ENCODE assay signal across 23 cellular contexts in genomic region chr7:30968294-30968693, GRCh38. TPM values are rescaled to one million over a fixed set of nuclear protein-coding genes. Genes with fewer than 3 reads are reported as not detected.
DNase-seq lines count a peak whose midpoint lies in the region; ATAC-seq, FAIRE-seq and TF ChIP-seq lines count a peak whose summit lies in the region.
"Had no signal": no experiment of that assay in that cellular context is flagged by ENCODE, and none has a peak within 500 bp of the region (broad histone marks: within the 10 kb centered on the region; RNA-seq: fewer than 3 reads in every experiment).

No MANE protein-coding gene starts in this region.

- H3K4me1 ChIP-seq in transverse colon = no peaks in the 10 kb centered on the region
- H3K4me1 ChIP-seq: pancreas, sigmoid colon had no signal

- no peaks in the 10 kb centered on the region for H3K27me3 ChIP-seq in transverse colon
- H3K27me3 ChIP-seq: pancreas had no signal

- ATAC-seq in GM21423 (IDR thresholded peaks at IDR 0.05; ENCODE audit: unreplicated experiment) (peak; percentile 43), GM18520 (IDR thresholded peaks at IDR 0.05; ENCODE audit: unreplicated experiment) (no peak)
- ATAC-seq: pancreas had no signal

- WGBS in transverse colon (ENCODE audit: low coverage in 1 of 2), 2 donors = 74 to 100% methylated on average over 2 of the region's 2 CpGs

- no peak for TF ChIP-seq EP300 in transverse colon (IDR thresholded peaks at IDR 0.05; ENCODE audit: low read depth)

- H3K27ac ChIP-seq in transverse colon = no peak overlapping the region
- H3K27ac ChIP-seq: pancreas, sigmoid colon, thoracic aorta had no signal

- intact Hi-C loops in transverse colon (cut with DNase I; ENCODE audit: low total_unique reads) = no loop called here

- H3K36me3 ChIP-seq in transverse colon = no peaks in the 10 kb centered on the region
- H3K36me3 ChIP-seq: pancreas, sigmoid colon, thoracic aorta had no signal

- H3K9me3 ChIP-seq in transverse colon = no peaks in the 10 kb centered on the region
- H3K9me3 ChIP-seq: pancreas, sigmoid colon, thoracic aorta had no signal

- no peak for TF ChIP-seq CTCF in transverse colon (IDR thresholded peaks at IDR 0.05)

- TF ChIP-seq POLR2A in transverse colon (IDR thresholded peaks at IDR 0.05) = no peak

- DNase-seq in GM18507 (ENCODE audit: extremely low spot score, insufficient read length, low read depth) (no peak), NAMALWA (ENCODE audit: low spot score) (peak; percentile 69), germinal center (ENCODE audit: low spot score) (peak; percentile 50), HK-2 (ENCODE audit: unreplicated experiment) (no peak), transverse colon (no peak)
- DNase-seq: activated CD4-positive, alpha-beta T cell treated with anti-CD3 and anti-CD28 coated beads, Interleukin-2, amount 50 U/mL, for 48 hours; CD4-positive, alpha-beta memory T cell; DMS153; HFFc6; NCI-H1417; NCI-H526 treated with DMSO at 0.1 percent for 48 hours; SHP77; sigmoid colon had no signal

- in situ Hi-C loops in transverse colon (cut with MboI; ENCODE audit: low pct_ligation_motif_present in 1 of 4, low pct_unique_long_range_greater_than_20kb in 1 of 4, low sequenced_read_pairs in 3 of 4) = no loop called here

- H3K4me3 ChIP-seq in transverse colon = no peak overlapping the region
- H3K4me3 ChIP-seq: pancreas, sigmoid colon, thoracic aorta had no signal

- peak; percentile 60 for FAIRE-seq in GM18507 (lab: Jason Lieb, UNC)
- FAIRE-seq: endometrium, G401.6, pancreas had no signal

RNA-seq across cellular contexts. Expression of gene GHRHR, which starts 4.5 kb away (rescaled TPM):
- not detected for total RNA-seq in transverse colon
- total RNA-seq: bronchial epithelial cell; CD4-positive, alpha-beta memory T cell; fibroblast of lung; HFFc6; LHCN-M2; sigmoid colon; T-helper 1 cell treated with Interleukin-12 subunit alpha and Interleukin-12 subunit beta and Interleukin-4 antibody, amounts not matched to agents 30 ng/mL and 1 ng/mL, for 36 hours; thoracic aorta had no signal

RNA-seq across cellular contexts. Expression of gene AQP1, which starts 56.6 kb away (rescaled TPM):
- total RNA-seq in transverse colon = 10 to 100 TPM; 21.3 to 98.3 (median 28.4) TPM
- total RNA-seq: CD4-positive, alpha-beta memory T cell had no signal

Comparison
In these comparisons a context has a peak if more than half of its experiments do, and no peak if none do; other contexts are left out.
1. DNase-seq: peak in NAMALWA (single experiment) and germinal center (single experiment); none in GM18507 (single experiment), HK-2 (single experiment) and transverse colon (single experiment).